In the genomic region with DNA sequence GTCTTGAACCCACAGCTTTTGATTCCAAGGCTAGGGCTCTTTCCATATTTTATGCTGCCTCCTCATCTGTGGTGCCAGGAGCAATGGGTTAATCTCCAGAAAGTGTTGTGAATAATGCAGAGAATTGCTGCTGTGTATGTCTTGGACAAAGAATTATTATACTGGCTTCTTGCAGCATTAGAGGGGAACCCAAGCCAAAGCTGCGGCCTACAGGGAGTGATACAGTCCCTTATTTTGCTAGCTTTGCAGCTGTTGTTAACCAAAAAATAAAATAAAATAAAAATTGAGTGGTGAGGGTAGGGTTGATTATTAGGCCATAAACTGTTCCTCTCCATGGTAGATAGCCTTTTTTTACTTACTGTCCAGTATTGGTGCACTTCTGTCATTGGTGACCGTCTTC, we compare ENCODE assay signal across 15 cellular contexts. TPM values are rescaled to one million over a fixed set of nuclear protein-coding genes. Genes with fewer than 3 reads are reported as not detected.
A peak's percentile ranks its signal among the peaks of the same experiment; 100 is the strongest.
DNase-seq lines count a peak whose midpoint lies in the region; ATAC-seq lines count a peak whose summit lies in the region.
"Had no signal": no experiment of that assay in that cellular context is flagged by ENCODE, and none has a peak within 500 bp of the region (broad histone marks: within the 10 kb centered on the region; RNA-seq: fewer than 3 reads in every experiment).

No MANE protein-coding gene starts in this region.

- no peak overlapping the region for H3K14ac ChIP-seq in trophoblast cell (ENCODE audit: low read length)

- H3K9me3 Mint-ChIP-seq in T-helper 2 cell treated with Interferon-gamma antibody and Interleukin-4, amounts not matched to agents 5 μg/mL and 100 μg/mL, for 36 hours, result no peaks in the 10 kb centered on the region

- no peak for DNase-seq in T-helper 2 cell treated with Interferon-gamma antibody and Interleukin-4, amounts not matched to agents 5 μg/mL and 100 μg/mL, for 36 hours (ENCODE audit: low spot score)
- no peak for DNase-seq in T-helper 2 cell
- DNase-seq in T-helper 17 cell, result no peak
- DNase-seq in head of caudate nucleus, result peak in 30 of 42 donors; percentile 26 to 81 (median 58)
- no peak for DNase-seq in trophoblast cell
- no peak for DNase-seq in middle frontal gyrus (ENCODE audit: extremely low spot score, low spot score)
- DNase-seq: activated CD8-positive, alpha-beta memory T cell treated with anti-CD3 and anti-CD28 coated beads for 24 hours; right lobe of liver; SIG-M5; stimulated activated CD4-positive, alpha-beta T cell treated with anti-CD3 and anti-CD28 coated beads, Interleukin-2, amount 100 ng/mL, for 24 hours; tibial artery had no signal

- H2AK5ac ChIP-seq in trophoblast cell (ENCODE audit: low read length), result peak overlapping the region; percentile 43

- ATAC-seq in T-helper 17 cell, result no peak
- no peak for ATAC-seq in HG02763 (IDR thresholded peaks at IDR 0.05; ENCODE audit: unreplicated experiment)
- no peak for ATAC-seq in HG03196 (IDR thresholded peaks at IDR 0.05; ENCODE audit: unreplicated experiment)
- ATAC-seq: right lobe of liver had no signal

- H4K8ac ChIP-seq in trophoblast cell (ENCODE audit: low read depth, low read length), result peak overlapping the region; percentile 31

- H3K27me3 ChIP-seq in trophoblast cell (ENCODE audit: insufficient read depth, low read length), result no peaks in the 10 kb centered on the region
- H3K27me3 ChIP-seq: BLaER1 treated with 17β-estradiol and CSF1 and Interleukin-3, amounts not matched to agents 10 nM and 100 nM; right lobe of liver; tibial artery had no signal

- no peak overlapping the region for H3K4me3 ChIP-seq in trophoblast cell (ENCODE audit: low read depth, low read length)
- H3K4me3 ChIP-seq: BLaER1 treated with 17β-estradiol and CSF1 and Interleukin-3, amounts not matched to agents 10 nM and 100 nM; right lobe of liver; tibial artery had no signal

- H3K4me2 ChIP-seq in trophoblast cell (ENCODE audit: low read length), result no peak overlapping the region

- H3K27ac ChIP-seq in trophoblast cell (ENCODE audit: low read depth, low read length), result peak overlapping the region; percentile 2
- H3K27ac ChIP-seq: 22Rv1, right lobe of liver, tibial artery had no signal

- no peaks in the 10 kb centered on the region for H3K27me3 Mint-ChIP-seq in T-helper 2 cell treated with Interferon-gamma antibody and Interleukin-4, amounts not matched to agents 5 μg/mL and 100 μg/mL, for 36 hours (ENCODE audit: low read depth)
- no peaks in the 10 kb centered on the region for H3K27me3 Mint-ChIP-seq in T-helper 17 cell

- peak overlapping the region; percentile 57 for H2BK5ac ChIP-seq in trophoblast cell (ENCODE audit: low read depth, low read length, poor library complexity)

- no peak overlapping the region for H2BK120ac ChIP-seq in trophoblast cell (ENCODE audit: insufficient read depth, low read length, poor library complexity)

- intact Hi-C loops in head of caudate nucleus (cut with DNase I), result no loop called here

- peaks cover 22% of the 10 kb centered on the region for H3K79me1 ChIP-seq in trophoblast cell (ENCODE audit: low read length)

- H4K12ac ChIP-seq in trophoblast cell (ENCODE audit: low read depth, low read length), result no peak overlapping the region

- peak overlapping the region; percentile 61 for H2BK12ac ChIP-seq in trophoblast cell (ENCODE audit: low read length)

- no peak overlapping the region for H4K91ac ChIP-seq in trophoblast cell (ENCODE audit: low read depth, low read length)

- H3K4me3 Mint-ChIP-seq in T-helper 2 cell treated with Interferon-gamma antibody and Interleukin-4, amounts not matched to agents 5 μg/mL and 100 μg/mL, for 36 hours, result no peak overlapping the region
- H3K4me3 Mint-ChIP-seq in T-helper 17 cell, result no peak overlapping the region

- WGBS in trophoblast cell (ENCODE audit: extremely low coverage, insufficient coverage, insufficient read length), result no CpG with 5 or more reads among the region's 2 CpGs

- H3K4me1 Mint-ChIP-seq in T-helper 2 cell treated with Interferon-gamma antibody and Interleukin-4, amounts not matched to agents 5 μg/mL and 100 μg/mL, for 36 hours (ENCODE audit: low read depth), result peaks cover 40% of the 10 kb centered on the region
- H3K4me1 Mint-ChIP-seq in T-helper 17 cell, result peaks cover 30% of the 10 kb centered on the region

- peaks cover 11 to 24% of the 10 kb centered on the region in 2 experiments for H3K36me3 ChIP-seq in trophoblast cell (ENCODE audit: control insufficient read depth in 1 of 2, insufficient read depth in 2 of 2, low read length in 2 of 2)
- H3K36me3 ChIP-seq: right lobe of liver had no signal

- peak overlapping the region; percentile 2 for H3K27ac Mint-ChIP-seq in T-helper 2 cell treated with Interferon-gamma antibody and Interleukin-4, amounts not matched to agents 5 μg/mL and 100 μg/mL, for 36 hours
- H3K27ac Mint-ChIP-seq in T-helper 17 cell, result peak overlapping the region; percentile 95

- H3K18ac ChIP-seq in trophoblast cell (ENCODE audit: low read length), result no peak overlapping the region

- H3K79me2 ChIP-seq in trophoblast cell (ENCODE audit: control insufficient read depth, insufficient read depth, low read length, poor library complexity), result no peaks in the 10 kb centered on the region

- H3K9ac ChIP-seq in trophoblast cell (ENCODE audit: low read length), result no peak overlapping the region
- H3K9ac ChIP-seq: BLaER1 treated with 17β-estradiol and CSF1 and Interleukin-3, amounts not matched to agents 10 nM and 100 nM had no signal

- H3K9me3 ChIP-seq in T-helper 17 cell (ENCODE audit: control insufficient read depth, low read length, poor library complexity, severe bottlenecking), result no peaks in the 10 kb centered on the region
- no peaks in the 10 kb centered on the region for H3K9me3 ChIP-seq in trophoblast cell (ENCODE audit: insufficient read depth, low read depth, low read length)
- H3K9me3 ChIP-seq: BLaER1 treated with 17β-estradiol and CSF1 and Interleukin-3, amounts not matched to agents 10 nM and 100 nM; right lobe of liver; tibial artery had no signal

- H2AFZ ChIP-seq in trophoblast cell (ENCODE audit: insufficient read depth, low read length, poor library complexity), result no peak overlapping the region

- H3K4ac ChIP-seq in trophoblast cell (ENCODE audit: low read depth, low read length), result no peak overlapping the region

- H3K23ac ChIP-seq in trophoblast cell (ENCODE audit: low read length), result no peak overlapping the region

- H3K4me1 ChIP-seq in trophoblast cell (ENCODE audit: control insufficient read depth in 1 of 2, insufficient read depth in 2 of 2, low read length in 2 of 2), result peaks cover 14 to 21% of the 10 kb centered on the region in 2 experiments

- H3K36me3 Mint-ChIP-seq in T-helper 2 cell treated with Interferon-gamma antibody and Interleukin-4, amounts not matched to agents 5 μg/mL and 100 μg/mL, for 36 hours (ENCODE audit: low read depth), result peaks cover 71% of the 10 kb centered on the region
- peaks cover 11% of the 10 kb centered on the region for H3K36me3 Mint-ChIP-seq in T-helper 17 cell (ENCODE audit: low read depth)

RNA-seq across cellular contexts. Expression of a gene that starts 16.7 kb away (rescaled TPM):
- total RNA-seq in T-helper 17 cell, result 100 to 1,000 TPM; 368 to 424 TPM
- polyA plus RNA-seq in trophoblast cell (2013), result 113 and 120 TPM in 2 replicates

Comparison
In these comparisons a context has a peak if more than half of its experiments do, and no peak if none do; other contexts are left out.
1. DNase-seq: peak in head of caudate nucleus (30 of 42); none in T-helper 2 cell treated with Interferon-gamma antibody and Interleukin-4, amounts not matched to agents 5 μg/mL and 100 μg/mL, for 36 hours (single experiment), T-helper 2 cell (0 of 5), T-helper 17 cell (0 of 3), trophoblast cell (0 of 2) and middle frontal gyrus (single experiment).